ENCODE assay signal across 2 cellular contexts in the genomic region with DNA sequence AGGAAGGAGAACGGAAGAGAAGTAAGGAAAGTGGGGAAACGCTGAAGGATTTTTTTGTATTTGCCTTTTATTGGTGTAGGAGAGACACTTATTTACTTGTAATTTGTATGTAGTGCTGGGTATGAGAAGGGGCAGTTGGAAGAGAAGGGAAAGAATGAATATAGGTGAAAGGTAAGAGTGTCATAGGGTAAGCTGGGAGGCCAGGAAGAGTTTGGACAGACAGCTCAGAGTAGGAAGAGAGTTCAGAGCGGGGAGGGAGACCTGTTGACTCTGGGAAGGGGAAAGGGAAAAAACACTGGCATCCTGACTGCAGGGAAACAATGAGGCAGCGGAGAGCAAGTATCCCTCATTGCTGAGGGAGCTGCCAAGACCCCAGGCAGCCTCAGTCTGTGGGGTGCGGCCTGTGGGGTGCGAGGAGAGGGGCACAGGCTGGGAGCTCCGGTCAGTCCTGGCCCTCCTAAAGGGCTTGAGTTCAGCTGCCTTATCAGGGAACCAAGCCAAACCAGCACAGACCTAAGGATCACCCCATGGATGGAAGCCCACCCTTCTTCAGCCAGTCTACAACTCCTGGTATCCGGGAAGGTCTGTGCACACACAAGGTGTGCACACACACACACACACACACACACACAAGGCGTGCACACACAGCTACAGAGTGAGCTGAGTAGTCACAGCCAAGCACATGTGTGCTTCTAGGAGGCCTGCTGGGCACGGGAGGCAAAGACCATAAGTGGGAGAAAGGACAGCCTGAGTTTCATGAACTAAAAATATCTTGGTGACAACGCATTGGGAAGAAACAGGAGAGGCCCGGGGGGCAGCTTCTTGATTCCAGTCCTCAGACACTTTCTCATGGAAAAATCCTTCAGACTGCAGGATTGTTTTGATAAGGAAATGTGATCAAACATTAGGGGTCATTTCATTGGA.
TF ChIP-seq lines count a peak whose summit lies in the region.

No MANE protein-coding gene starts in this region.

TF ChIP-seq in IMR-90, 13 proteins besides CTCF, POLR2A, EP300 and RAD21:
- TF ChIP-seq CEBPB (IDR thresholded peaks at IDR 0.05; ENCODE audit: low read depth, low read length) (no peak), CHD1 (IDR thresholded peaks at IDR 0.05; ENCODE audit: low read depth, low read length) (no peak), BHLHE40 (IDR thresholded peaks at IDR 0.05; ENCODE audit: low read depth, low read length) (peak; percentile 91), NFE2L2 (IDR thresholded peaks at IDR 0.05; ENCODE audit: low read depth, low read length) (no peak), RFX5 (IDR thresholded peaks at IDR 0.05; ENCODE audit: low read depth, low read length) (no peak), FOS (IDR thresholded peaks at IDR 0.05; ENCODE audit: low read depth, low read length) (no peak), MAFK (IDR thresholded peaks at IDR 0.05; ENCODE audit: low read depth, low read length) (no peak), MXI1 (IDR thresholded peaks at IDR 0.05; ENCODE audit: borderline replicate concordance, low read depth, low read length) (peak; percentile 37; the same call in 1 of the 2 replicates)
- TF ChIP-seq, protein P1, sequence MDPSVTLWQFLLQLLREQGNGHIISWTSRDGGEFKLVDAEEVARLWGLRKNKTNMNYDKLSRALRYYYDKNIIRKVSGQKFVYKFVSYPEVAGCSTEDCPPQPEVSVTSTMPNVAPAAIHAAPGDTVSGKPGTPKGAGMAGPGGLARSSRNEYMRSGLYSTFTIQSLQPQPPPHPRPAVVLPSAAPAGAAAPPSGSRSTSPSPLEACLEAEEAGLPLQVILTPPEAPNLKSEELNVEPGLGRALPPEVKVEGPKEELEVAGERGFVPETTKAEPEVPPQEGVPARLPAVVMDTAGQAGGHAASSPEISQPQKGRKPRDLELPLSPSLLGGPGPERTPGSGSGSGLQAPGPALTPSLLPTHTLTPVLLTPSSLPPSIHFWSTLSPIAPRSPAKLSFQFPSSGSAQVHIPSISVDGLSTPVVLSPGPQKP (IDR thresholded peaks at IDR 0.05; ENCODE audit: borderline replicate concordance, low read depth, low read length) = no peak
- TF ChIP-seq, protein P2, sequence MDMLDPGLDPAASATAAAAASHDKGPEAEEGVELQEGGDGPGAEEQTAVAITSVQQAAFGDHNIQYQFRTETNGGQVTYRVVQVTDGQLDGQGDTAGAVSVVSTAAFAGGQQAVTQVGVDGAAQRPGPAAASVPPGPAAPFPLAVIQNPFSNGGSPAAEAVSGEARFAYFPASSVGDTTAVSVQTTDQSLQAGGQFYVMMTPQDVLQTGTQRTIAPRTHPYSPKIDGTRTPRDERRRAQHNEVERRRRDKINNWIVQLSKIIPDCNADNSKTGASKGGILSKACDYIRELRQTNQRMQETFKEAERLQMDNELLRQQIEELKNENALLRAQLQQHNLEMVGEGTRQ (IDR thresholded peaks at IDR 0.05; ENCODE audit: low read depth, low read length) = no peak; the same call in 1 of the 2 replicates
TF ChIP-seq in IMR-90: peak in this region for 2.

TF ChIP-seq in HepG2, 621 proteins besides CTCF, POLR2A, EP300 and RAD21:
- TF ChIP-seq, protein P3, sequence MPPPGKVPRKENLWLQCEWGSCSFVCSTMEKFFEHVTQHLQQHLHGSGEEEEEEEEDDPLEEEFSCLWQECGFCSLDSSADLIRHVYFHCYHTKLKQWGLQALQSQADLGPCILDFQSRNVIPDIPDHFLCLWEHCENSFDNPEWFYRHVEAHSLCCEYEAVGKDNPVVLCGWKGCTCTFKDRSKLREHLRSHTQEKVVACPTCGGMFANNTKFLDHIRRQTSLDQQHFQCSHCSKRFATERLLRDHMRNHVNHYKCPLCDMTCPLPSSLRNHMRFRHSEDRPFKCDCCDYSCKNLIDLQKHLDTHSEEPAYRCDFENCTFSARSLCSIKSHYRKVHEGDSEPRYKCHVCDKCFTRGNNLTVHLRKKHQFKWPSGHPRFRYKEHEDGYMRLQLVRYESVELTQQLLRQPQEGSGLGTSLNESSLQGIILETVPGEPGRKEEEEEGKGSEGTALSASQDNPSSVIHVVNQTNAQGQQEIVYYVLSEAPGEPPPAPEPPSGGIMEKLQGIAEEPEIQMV (CRISPR knock-in tag; IDR thresholded peaks at IDR 0.05; ENCODE audit: low read depth) = 0 out of 2 replicates have a peak, but pooled peaks have one; percentile 31
- TF ChIP-seq PPARG (CRISPR knock-in tag; conservative IDR thresholded peaks at IDR 0.05) = peak; percentile 86
- TF ChIP-seq, protein P4, sequence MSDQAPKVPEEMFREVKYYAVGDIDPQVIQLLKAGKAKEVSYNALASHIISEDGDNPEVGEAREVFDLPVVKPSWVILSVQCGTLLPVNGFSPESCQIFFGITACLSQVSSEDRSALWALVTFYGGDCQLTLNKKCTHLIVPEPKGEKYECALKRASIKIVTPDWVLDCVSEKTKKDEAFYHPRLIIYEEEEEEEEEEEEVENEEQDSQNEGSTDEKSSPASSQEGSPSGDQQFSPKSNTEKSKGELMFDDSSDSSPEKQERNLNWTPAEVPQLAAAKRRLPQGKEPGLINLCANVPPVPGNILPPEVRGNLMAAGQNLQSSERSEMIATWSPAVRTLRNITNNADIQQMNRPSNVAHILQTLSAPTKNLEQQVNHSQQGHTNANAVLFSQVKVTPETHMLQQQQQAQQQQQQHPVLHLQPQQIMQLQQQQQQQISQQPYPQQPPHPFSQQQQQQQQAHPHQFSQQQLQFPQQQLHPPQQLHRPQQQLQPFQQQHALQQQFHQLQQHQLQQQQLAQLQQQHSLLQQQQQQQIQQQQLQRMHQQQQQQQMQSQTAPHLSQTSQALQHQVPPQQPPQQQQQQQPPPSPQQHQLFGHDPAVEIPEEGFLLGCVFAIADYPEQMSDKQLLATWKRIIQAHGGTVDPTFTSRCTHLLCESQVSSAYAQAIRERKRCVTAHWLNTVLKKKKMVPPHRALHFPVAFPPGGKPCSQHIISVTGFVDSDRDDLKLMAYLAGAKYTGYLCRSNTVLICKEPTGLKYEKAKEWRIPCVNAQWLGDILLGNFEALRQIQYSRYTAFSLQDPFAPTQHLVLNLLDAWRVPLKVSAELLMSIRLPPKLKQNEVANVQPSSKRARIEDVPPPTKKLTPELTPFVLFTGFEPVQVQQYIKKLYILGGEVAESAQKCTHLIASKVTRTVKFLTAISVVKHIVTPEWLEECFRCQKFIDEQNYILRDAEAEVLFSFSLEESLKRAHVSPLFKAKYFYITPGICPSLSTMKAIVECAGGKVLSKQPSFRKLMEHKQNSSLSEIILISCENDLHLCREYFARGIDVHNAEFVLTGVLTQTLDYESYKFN (CRISPR knock-in tag; conservative IDR thresholded peaks at IDR 0.05) = 0 out of 2 replicates have a peak, but pooled peaks have one; percentile 27
- TF ChIP-seq RXRB (CRISPR knock-in tag; IDR thresholded peaks at IDR 0.05; ENCODE audit: borderline replicate concordance) = peak; percentile 86; the same call in 1 of the 2 replicates
- peak; percentile 43 for TF ChIP-seq XRCC5 (optimal IDR thresholded peaks at IDR 0.05; ENCODE audit: low read length)
- peak; percentile 24; the same call in 1 of the 2 replicates for TF ChIP-seq ZFX (CRISPR knock-in tag; IDR thresholded peaks at IDR 0.05; ENCODE audit: low read depth)
- TF ChIP-seq LCORL (IDR thresholded peaks at IDR 0.05) = 0 out of 2 replicates have a peak, but pooled peaks have one; percentile 21
- peak; percentile 49 for TF ChIP-seq LCORL (CRISPR knock-in tag; IDR thresholded peaks at IDR 0.05)
- TF ChIP-seq, protein P5, sequence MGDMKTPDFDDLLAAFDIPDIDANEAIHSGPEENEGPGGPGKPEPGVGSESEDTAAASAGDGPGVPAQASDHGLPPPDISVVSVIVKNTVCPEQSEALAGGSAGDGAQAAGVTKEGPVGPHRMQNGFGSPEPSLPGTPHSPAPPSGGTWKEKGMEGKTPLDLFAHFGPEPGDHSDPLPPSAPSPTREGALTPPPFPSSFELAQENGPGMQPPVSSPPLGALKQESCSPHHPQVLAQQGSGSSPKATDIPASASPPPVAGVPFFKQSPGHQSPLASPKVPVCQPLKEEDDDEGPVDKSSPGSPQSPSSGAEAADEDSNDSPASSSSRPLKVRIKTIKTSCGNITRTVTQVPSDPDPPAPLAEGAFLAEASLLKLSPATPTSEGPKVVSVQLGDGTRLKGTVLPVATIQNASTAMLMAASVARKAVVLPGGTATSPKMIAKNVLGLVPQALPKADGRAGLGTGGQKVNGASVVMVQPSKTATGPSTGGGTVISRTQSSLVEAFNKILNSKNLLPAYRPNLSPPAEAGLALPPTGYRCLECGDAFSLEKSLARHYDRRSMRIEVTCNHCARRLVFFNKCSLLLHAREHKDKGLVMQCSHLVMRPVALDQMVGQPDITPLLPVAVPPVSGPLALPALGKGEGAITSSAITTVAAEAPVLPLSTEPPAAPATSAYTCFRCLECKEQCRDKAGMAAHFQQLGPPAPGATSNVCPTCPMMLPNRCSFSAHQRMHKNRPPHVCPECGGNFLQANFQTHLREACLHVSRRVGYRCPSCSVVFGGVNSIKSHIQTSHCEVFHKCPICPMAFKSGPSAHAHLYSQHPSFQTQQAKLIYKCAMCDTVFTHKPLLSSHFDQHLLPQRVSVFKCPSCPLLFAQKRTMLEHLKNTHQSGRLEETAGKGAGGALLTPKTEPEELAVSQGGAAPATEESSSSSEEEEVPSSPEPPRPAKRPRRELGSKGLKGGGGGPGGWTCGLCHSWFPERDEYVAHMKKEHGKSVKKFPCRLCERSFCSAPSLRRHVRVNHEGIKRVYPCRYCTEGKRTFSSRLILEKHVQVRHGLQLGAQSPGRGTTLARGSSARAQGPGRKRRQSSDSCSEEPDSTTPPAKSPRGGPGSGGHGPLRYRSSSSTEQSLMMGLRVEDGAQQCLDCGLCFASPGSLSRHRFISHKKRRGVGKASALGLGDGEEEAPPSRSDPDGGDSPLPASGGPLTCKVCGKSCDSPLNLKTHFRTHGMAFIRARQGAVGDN (CRISPR knock-in tag; IDR thresholded peaks at IDR 0.05) = peak; percentile 60
- TF ChIP-seq JARID2 (CRISPR knock-in tag; IDR thresholded peaks at IDR 0.05; ENCODE audit: insufficient replicate concordance) = no peak
- TF ChIP-seq NFKB2 (CRISPR knock-in tag; IDR thresholded peaks at IDR 0.05; ENCODE audit: borderline replicate concordance) = 0 out of 2 replicates have a peak, but pooled peaks have one; percentile 18
- TF ChIP-seq, protein P6, sequence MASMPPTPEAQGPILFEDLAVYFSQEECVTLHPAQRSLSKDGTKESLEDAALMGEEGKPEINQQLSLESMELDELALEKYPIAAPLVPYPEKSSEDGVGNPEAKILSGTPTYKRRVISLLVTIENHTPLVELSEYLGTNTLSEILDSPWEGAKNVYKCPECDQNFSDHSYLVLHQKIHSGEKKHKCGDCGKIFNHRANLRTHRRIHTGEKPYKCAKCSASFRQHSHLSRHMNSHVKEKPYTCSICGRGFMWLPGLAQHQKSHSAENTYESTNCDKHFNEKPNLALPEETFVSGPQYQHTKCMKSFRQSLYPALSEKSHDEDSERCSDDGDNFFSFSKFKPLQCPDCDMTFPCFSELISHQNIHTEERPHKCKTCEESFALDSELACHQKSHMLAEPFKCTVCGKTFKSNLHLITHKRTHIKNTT (CRISPR knock-in tag; IDR thresholded peaks at IDR 0.05) = no peak
- no peak for TF ChIP-seq ZNF350 (CRISPR knock-in tag; IDR thresholded peaks at IDR 0.05; ENCODE audit: borderline replicate concordance, low read depth)
- TF ChIP-seq GTF2F1 (IDR thresholded peaks at IDR 0.05; ENCODE audit: low read length) = no peak
- TF ChIP-seq BORCS8-MEF2B (CRISPR knock-in tag; IDR thresholded peaks at IDR 0.05) = 0 out of 2 replicates have a peak, but pooled peaks have one; percentile 20
- 0 out of 2 replicates have a peak, but pooled peaks have one; percentile 12 for TF ChIP-seq FOXK2 (IDR thresholded peaks at IDR 0.05)
- TF ChIP-seq RARA (CRISPR knock-in tag; IDR thresholded peaks at IDR 0.05) = peak; percentile 59; the same call in 1 of the 2 replicates
- peak; percentile 29; the same call in 1 of the 2 replicates for TF ChIP-seq MED1 (CRISPR knock-in tag; IDR thresholded peaks at IDR 0.05)
- TF ChIP-seq ZBTB38 (CRISPR knock-in tag; IDR thresholded peaks at IDR 0.05) = peak; percentile 87
- TF ChIP-seq SPEN (CRISPR knock-in tag; IDR thresholded peaks at IDR 0.05; ENCODE audit: low read depth) = no peak
- no peak for TF ChIP-seq ZNF224 (CRISPR knock-in tag; IDR thresholded peaks at IDR 0.05)
- no peak for TF ChIP-seq ADNP (CRISPR knock-in tag; IDR thresholded peaks at IDR 0.05)
